Comparison of ENCODE assay signal across 30 cellular contexts in the genomic region with DNA sequence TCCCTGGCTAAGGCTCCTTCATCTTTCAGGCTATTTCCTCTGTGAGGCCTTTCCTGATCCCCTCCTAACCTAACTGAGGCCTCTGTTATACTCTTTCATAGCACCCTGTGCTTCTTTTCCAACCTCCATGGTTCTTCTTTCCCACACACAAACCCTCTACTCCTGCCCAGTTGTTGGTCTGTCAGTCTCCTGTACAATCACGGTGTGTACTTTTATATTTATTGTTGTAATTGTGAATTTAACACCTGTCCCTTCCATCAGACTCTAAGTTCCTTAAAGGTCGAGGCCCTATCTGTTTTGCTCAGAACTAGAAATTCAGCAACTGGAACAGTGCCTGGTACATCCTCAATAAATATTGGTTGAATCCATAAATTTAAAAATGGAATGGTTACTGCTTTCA.
"Had no signal": no experiment of that assay in that cellular context is flagged by ENCODE, and none has a peak within 500 bp of the region (broad histone marks: within the 10 kb centered on the region; RNA-seq: fewer than 3 reads in every experiment).

No MANE protein-coding gene starts in this region.

- H3K4me2 ChIP-seq: hepatocyte had no signal

- H3K4me3 ChIP-seq: colonic mucosa, coronary artery, dorsolateral prefrontal cortex, esophagus muscularis mucosa, esophagus squamous epithelium, gastrocnemius medialis, gastroesophageal sphincter, heart left ventricle, heart right ventricle, hepatocyte had no signal

- H3K36me3 ChIP-seq: colonic mucosa, esophagus muscularis mucosa, esophagus squamous epithelium, gastrocnemius medialis, heart left ventricle, heart right ventricle had no signal

- H3K4me1 ChIP-seq: colonic mucosa, foreskin keratinocyte, heart left ventricle, heart right ventricle had no signal

- FAIRE-seq: colon, endometrium, endothelial cell of umbilical vein, frontal cortex had no signal

- H3K4me1 Mint-ChIP-seq: endodermal cell had no signal

- H3K27me3 ChIP-seq: colonic mucosa, dorsolateral prefrontal cortex, esophagus muscularis mucosa, esophagus squamous epithelium, gastrocnemius medialis, gastroesophageal sphincter, heart left ventricle, heart right ventricle, hepatocyte had no signal

- H3K27ac Mint-ChIP-seq: dendritic cell treated with granulocyte-macrophage colony-stimulating factor and Interleukin-4, amounts not matched to agents 40 ng/mL and 50 ng/mL, for 4 days; effector memory CD8-positive, alpha-beta T cell; endodermal cell had no signal

- H3K27ac ChIP-seq: colonic mucosa, coronary artery, dorsolateral prefrontal cortex, epithelial cell of prostate, esophagus squamous epithelium, foreskin keratinocyte, gastrocnemius medialis, heart left ventricle, heart right ventricle, hepatocyte had no signal

- H3K79me2 ChIP-seq: hepatocyte had no signal

- DNase-seq: colonic mucosa; cortex of kidney; dermis blood vessel endothelial cell; dorsolateral prefrontal cortex; effector CD4-positive, alpha-beta T cell; effector CD8-positive, alpha-beta T cell; effector memory CD4-positive, alpha-beta T cell; effector memory CD8-positive, alpha-beta T cell; endodermal cell; erythroblast; esophagus squamous epithelium; foreskin fibroblast; foreskin keratinocyte; foreskin melanocyte; gastrocnemius medialis; glutamatergic neuron; head of caudate nucleus; heart left ventricle; heart right ventricle had no signal

- H3K4me3 Mint-ChIP-seq: dendritic cell treated with granulocyte-macrophage colony-stimulating factor and Interleukin-4, amounts not matched to agents 40 ng/mL and 50 ng/mL, for 4 days; effector memory CD8-positive, alpha-beta T cell; endodermal cell had no signal

- H2AFZ ChIP-seq: hepatocyte had no signal

- H3K9me3 ChIP-seq: colonic mucosa, gastrocnemius medialis had no signal

- ATAC-seq: effector memory CD8-positive, alpha-beta T cell; esophagus mucosa; foreskin keratinocyte; gastrocnemius medialis; gastroesophageal sphincter; heart left ventricle; heart right ventricle had no signal
